ENCODE assay signal across 13 cellular contexts in genomic region chr17:82222816-82223215, GRCh38.
"Had no signal": no experiment of that assay in that cellular context is flagged by ENCODE, and none has a peak within 500 bp of the region (broad histone marks: within the 10 kb centered on the region; RNA-seq: fewer than 3 reads in every experiment).

No MANE protein-coding gene starts in this region.

- H3K4me3 Mint-ChIP-seq: naive thymus-derived CD8-positive, alpha-beta T cell had no signal

- H3K27ac Mint-ChIP-seq: progenitor cell of endocrine pancreas had no signal

- H3K27ac ChIP-seq: esophagus squamous epithelium, foreskin keratinocyte, left ventricle myocardium inferior, ovary had no signal

- H3K27me3 Mint-ChIP-seq: naive thymus-derived CD8-positive, alpha-beta T cell had no signal

- DNase-seq: effector memory CD4-positive, alpha-beta T cell; esophagus squamous epithelium; foreskin keratinocyte; kidney; left cardiac atrium; left ventricle myocardium inferior; naive thymus-derived CD8-positive, alpha-beta T cell; ovary; small intestine; stimulated activated CD4-positive, alpha-beta T cell treated with anti-CD3 and anti-CD28 coated beads, Interleukin-2, amount 100 ng/mL, for 48 hours; stimulated activated naive CD4-positive, alpha-beta T cell treated with Interleukin-2 at 50 U/mL for 16 hours had no signal

- H3K36me3 Mint-ChIP-seq: naive thymus-derived CD8-positive, alpha-beta T cell had no signal

- H3K9me3 ChIP-seq: left ventricle myocardium inferior, ovary had no signal

- H3K9me3 Mint-ChIP-seq: naive thymus-derived CD8-positive, alpha-beta T cell had no signal

- ATAC-seq: foreskin keratinocyte; left cardiac atrium; naive thymus-derived CD8-positive, alpha-beta T cell; right cardiac atrium had no signal

- H3K36me3 ChIP-seq: esophagus squamous epithelium, left ventricle myocardium inferior, ovary had no signal

- H3K4me3 ChIP-seq: esophagus squamous epithelium, left ventricle myocardium inferior, ovary had no signal

- H3K27me3 ChIP-seq: foreskin keratinocyte, ovary had no signal
